ENCODE assay signal across 17 cellular contexts in the genomic region with DNA sequence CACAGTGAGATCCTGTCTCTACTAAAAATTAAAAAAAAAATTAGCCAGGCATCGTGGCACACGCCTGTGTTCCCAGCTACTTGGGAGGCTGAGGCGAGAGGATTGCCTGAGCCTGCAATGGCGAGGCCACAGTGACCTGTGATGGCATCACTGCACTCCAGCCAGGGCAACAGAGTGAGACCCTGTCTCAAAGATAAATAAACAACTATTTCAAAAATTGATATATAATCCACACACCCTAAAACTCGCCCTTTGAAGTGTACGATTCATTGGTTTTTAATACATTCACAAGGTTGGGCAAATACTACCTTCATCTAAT. TPM values are rescaled to one million over a fixed set of nuclear protein-coding genes. Genes with fewer than 3 reads are reported as not detected.
A peak's percentile ranks its signal among the peaks of the same experiment; 100 is the strongest.
DNase-seq lines count a peak whose midpoint lies in the region; TF ChIP-seq lines count a peak whose summit lies in the region.
"Had no signal": no experiment of that assay in that cellular context is flagged by ENCODE, and none has a peak within 500 bp of the region (broad histone marks: within the 10 kb centered on the region; RNA-seq: fewer than 3 reads in every experiment).

No MANE protein-coding gene starts in this region.

- H3K36me3 Mint-ChIP-seq in HFFc6 (ENCODE audit: low read depth): peaks cover 49% of the 10 kb centered on the region
- H3K36me3 Mint-ChIP-seq in dendritic cell treated with granulocyte-macrophage colony-stimulating factor and Interleukin-4, amounts not matched to agents 40 ng/mL and 50 ng/mL, for 4 days (ENCODE audit: low read depth): peaks cover 100% of the 10 kb centered on the region

- H3K27ac ChIP-seq in DOHH2 (ENCODE audit: low read depth, low read length): peak overlapping the region; percentile 36; the same call in 1 of the 2 replicates
- no peak overlapping the region for H3K27ac ChIP-seq in Karpas-422 (ENCODE audit: low read length)
- H3K27ac ChIP-seq: BLaER1, KMS-11 had no signal

- H2AFZ ChIP-seq in Karpas-422 (ENCODE audit: low read length): no peak overlapping the region

- H3K36me3 ChIP-seq in DOHH2 (ENCODE audit: control insufficient read depth, low read length) (peaks cover 86% of the 10 kb centered on the region), Karpas-422 (ENCODE audit: insufficient read depth, low read length) (peaks cover 7% of the 10 kb centered on the region), MG63 (peaks cover 44% of the 10 kb centered on the region)

- peaks cover 16% of the 10 kb centered on the region; the same call in 1 of the 2 replicates for H3F3A ChIP-seq in DOHH2 (ENCODE audit: control insufficient read depth, insufficient read depth)

- intact Hi-C loops in dendritic cell treated with granulocyte-macrophage colony-stimulating factor and Interleukin-4, amounts not matched to agents 40 ng/mL and 50 ng/mL, for 4 days (cut with micrococcal nuclease): no loop called here

- H3K79me2 ChIP-seq in DOHH2 (ENCODE audit: control insufficient read depth, low read length) (peaks cover 8% of the 10 kb centered on the region), Karpas-422 (ENCODE audit: low read length) (no peaks in the 10 kb centered on the region)

- H3K9me2 ChIP-seq in DOHH2 (replicated peaks; ENCODE audit: control insufficient read depth, low read length) (no peaks in the 10 kb centered on the region), Karpas-422 (replicated peaks; ENCODE audit: insufficient read depth, low read length) (no peaks in the 10 kb centered on the region)

- H3K27ac Mint-ChIP-seq in HFFc6: peak overlapping the region; percentile 38; the same call in 1 of the 2 replicates
- peak overlapping the region; percentile 95 for H3K27ac Mint-ChIP-seq in dendritic cell treated with granulocyte-macrophage colony-stimulating factor and Interleukin-4, amounts not matched to agents 40 ng/mL and 50 ng/mL, for 4 days
- H3K27ac Mint-ChIP-seq: CD4-positive, alpha-beta memory T cell had no signal

- H3K4me3 ChIP-seq in DOHH2 (ENCODE audit: low read length): no peak overlapping the region
- no peak overlapping the region for H3K4me3 ChIP-seq in Karpas-422 (ENCODE audit: low read length)
- H3K4me3 ChIP-seq in MG63: no peak overlapping the region
- H3K4me3 ChIP-seq: BLaER1, HAP-1 had no signal

- H3K9me3 Mint-ChIP-seq in HFFc6: no peaks in the 10 kb centered on the region
- H3K9me3 Mint-ChIP-seq in dendritic cell treated with granulocyte-macrophage colony-stimulating factor and Interleukin-4, amounts not matched to agents 40 ng/mL and 50 ng/mL, for 4 days: no peaks in the 10 kb centered on the region
- H3K9me3 Mint-ChIP-seq: CD4-positive, alpha-beta memory T cell had no signal

- no peak for TF ChIP-seq CTCF in DOHH2 (IDR thresholded peaks at IDR 0.05; ENCODE audit: low read depth, low read length, poor library complexity, severe bottlenecking)
- TF ChIP-seq CTCF in HFFc6 (IDR thresholded peaks at IDR 0.05): no peak

- H3K4me2 ChIP-seq in DOHH2 (ENCODE audit: low read length) (no peak overlapping the region), Karpas-422 (ENCODE audit: low read depth, low read length, poor library complexity, severe bottlenecking) (no peak overlapping the region)
- H3K4me2 ChIP-seq: BLaER1, KMS-11 had no signal

- no peaks in the 10 kb centered on the region for H3K27me3 ChIP-seq in DOHH2 (ENCODE audit: control insufficient read depth, low read length)
- H3K27me3 ChIP-seq in Karpas-422 (ENCODE audit: low read length): no peaks in the 10 kb centered on the region
- H3K27me3 ChIP-seq in MG63: no peaks in the 10 kb centered on the region
- H3K27me3 ChIP-seq: BLaER1 had no signal

- H3K27me3 Mint-ChIP-seq in HFFc6 (ENCODE audit: insufficient read depth): peaks cover 7% of the 10 kb centered on the region
- H3K27me3 Mint-ChIP-seq in dendritic cell treated with granulocyte-macrophage colony-stimulating factor and Interleukin-4, amounts not matched to agents 40 ng/mL and 50 ng/mL, for 4 days: no peaks in the 10 kb centered on the region
- H3K27me3 Mint-ChIP-seq: CD4-positive, alpha-beta memory T cell had no signal

- no peak overlapping the region for H3K9ac ChIP-seq in Karpas-422 (ENCODE audit: low read length)
- H3K9ac ChIP-seq: BLaER1, KMS-11 had no signal

- H4K20me1 ChIP-seq in DOHH2 (ENCODE audit: control insufficient read depth, insufficient read depth, low read depth, low read length): no peaks in the 10 kb centered on the region
- H4K20me1 ChIP-seq in Karpas-422 (ENCODE audit: insufficient read depth, low read depth, low read length): no peaks in the 10 kb centered on the region

- H3K9me3 ChIP-seq in DOHH2 (ENCODE audit: control insufficient read depth, insufficient read depth, low read length) (no peaks in the 10 kb centered on the region), Karpas-422 (ENCODE audit: low read length) (no peaks in the 10 kb centered on the region), MG63 (no peaks in the 10 kb centered on the region)
- H3K9me3 ChIP-seq: BLaER1, HAP-1 had no signal

- DNase-seq in HFFc6 (no peak), Karpas-422 (no peak), NCI-H748 (lab: John Stamatoyannopoulos, UW; ENCODE audit: unreplicated experiment) (no peak), MG63 (no peak)
- DNase-seq: 8988T; CD4-positive, alpha-beta memory T cell; DMS153; DMS79; GF-D8 had no signal

- no peak overlapping the region for H3K4me3 Mint-ChIP-seq in HFFc6
- no peak overlapping the region for H3K4me3 Mint-ChIP-seq in dendritic cell treated with granulocyte-macrophage colony-stimulating factor and Interleukin-4, amounts not matched to agents 40 ng/mL and 50 ng/mL, for 4 days
- H3K4me3 Mint-ChIP-seq: CD14-positive monocyte; CD4-positive, alpha-beta memory T cell had no signal

- H3K4me1 ChIP-seq in DOHH2 (ENCODE audit: control insufficient read depth, low read length) (peaks cover 62% of the 10 kb centered on the region), Karpas-422 (ENCODE audit: low read length) (no peaks in the 10 kb centered on the region)
- H3K4me1 ChIP-seq: BLaER1, HAP-1 had no signal

- H3K4me1 Mint-ChIP-seq in HFFc6 (ENCODE audit: low read depth): peaks cover 10% of the 10 kb centered on the region
- H3K4me1 Mint-ChIP-seq in dendritic cell treated with granulocyte-macrophage colony-stimulating factor and Interleukin-4, amounts not matched to agents 40 ng/mL and 50 ng/mL, for 4 days (ENCODE audit: low read depth): peaks cover 47% of the 10 kb centered on the region

RNA-seq across cellular contexts. Expression of a gene that starts 12.1 kb away (rescaled TPM):
- total RNA-seq in HFFc6 (2021; fragmentation: NEBNext Ultra II Directional; extraction: Animal tissue kit (Norgen Biotek cat#: 25700)): 10 to 100 TPM; 16.4 to 21.6 (median 18.4) TPM
- total RNA-seq in Karpas-422 (2014; rRNA removed; shearing (Covaris generic); ENCODE audit: low replicate concordance): 2.1 and 2.7 TPM in 2 replicates
- total RNA-seq in MG63 (2014; rRNA removed; shearing (Covaris generic); ENCODE audit: low replicate concordance): 0.59 and 3.2 TPM in 2 replicates

RNA-seq across cellular contexts. Expression of a gene that starts 23.9 kb away (rescaled TPM):
- total RNA-seq in HFFc6 (2021; fragmentation: NEBNext Ultra II Directional; extraction: Animal tissue kit (Norgen Biotek cat#: 25700)): 100 to 1,000 TPM; 250 to 300 (median 266) TPM
- total RNA-seq in Karpas-422 (2014; rRNA removed; shearing (Covaris generic); ENCODE audit: low replicate concordance): 28.7 and 68.1 TPM in 2 replicates
- 140 and 291 TPM in 2 replicates for total RNA-seq in MG63 (2014; rRNA removed; shearing (Covaris generic); ENCODE audit: low replicate concordance)

RNA-seq across cellular contexts. Expression of a gene that starts 52.1 kb away (rescaled TPM):
- total RNA-seq in HFFc6 (2021; fragmentation: NEBNext Ultra II Directional; extraction: Animal tissue kit (Norgen Biotek cat#: 25700)): 10 to 100 TPM in 1 of 6 experiments, 1 to 10 TPM in 5; 8.4 to 10.2 (median 9.0) TPM
- 7.8 and 12.5 TPM in 2 replicates for total RNA-seq in Karpas-422 (2014; rRNA removed; shearing (Covaris generic); ENCODE audit: low replicate concordance)
- total RNA-seq in MG63 (2014; rRNA removed; shearing (Covaris generic); ENCODE audit: low replicate concordance): 7.2 and 9.2 TPM in 2 replicates

RNA-seq across cellular contexts. Expression of a gene that starts 59.1 kb away (rescaled TPM):
- total RNA-seq in HFFc6 (2021; fragmentation: NEBNext Ultra II Directional; extraction: Animal tissue kit (Norgen Biotek cat#: 25700)): not detected
- not detected in 2 replicates for total RNA-seq in Karpas-422 (2014; rRNA removed; shearing (Covaris generic); ENCODE audit: low replicate concordance)
- not detected in 2 replicates for total RNA-seq in MG63 (2014; rRNA removed; shearing (Covaris generic); ENCODE audit: low replicate concordance)
- total RNA-seq: A673, H1 had no signal
